In the genomic region with DNA sequence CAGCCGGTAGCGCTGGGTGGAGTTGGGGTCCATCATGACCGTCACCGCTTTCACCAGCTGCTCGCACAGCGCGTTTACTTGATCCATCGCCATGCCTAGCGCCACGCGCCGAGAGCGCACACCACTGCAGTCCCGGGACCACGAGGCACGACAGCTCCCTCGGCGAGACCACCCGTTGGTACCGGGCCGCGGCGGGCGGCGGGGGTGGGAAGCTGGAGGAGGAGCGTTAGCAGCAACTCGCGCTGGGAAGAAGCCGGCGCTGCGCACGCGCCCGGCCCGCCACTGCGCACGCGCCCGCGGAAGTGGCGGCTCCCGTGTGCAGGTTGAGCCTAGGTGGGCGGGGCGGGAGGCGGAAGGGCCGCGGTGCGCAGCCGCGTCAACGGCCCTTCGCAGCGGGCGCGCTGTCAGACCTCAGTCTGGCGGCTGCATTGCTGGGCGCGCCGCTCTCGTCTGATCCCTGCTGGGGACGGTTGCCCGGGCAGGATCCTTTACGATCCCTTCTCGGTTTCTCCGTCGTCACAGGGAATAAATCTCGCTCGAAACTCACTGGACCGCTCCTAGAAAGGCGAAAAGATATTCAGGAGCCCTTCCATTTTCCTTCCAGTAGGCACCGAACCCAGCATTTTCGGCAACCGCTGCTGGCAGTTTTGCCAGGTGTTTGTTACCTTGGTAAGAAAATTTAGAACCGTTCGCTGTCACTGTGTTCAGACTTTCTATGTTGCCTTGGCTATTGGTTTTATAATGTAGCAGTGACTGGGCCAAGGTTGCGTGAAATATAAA, we compare ENCODE assay signal across 8 cellular contexts. TPM values are rescaled to one million over a fixed set of nuclear protein-coding genes. Genes with fewer than 3 reads are reported as not detected.
DNase-seq lines count a peak whose midpoint lies in the region; ATAC-seq and TF ChIP-seq lines count a peak whose summit lies in the region.

TSS of gene POLH (plus strand) at position 414 of the 780 bp plus-strand sequence. CDS start 6,135 bp downstream, outside the sequence.
TSS of gene XPO5 (minus strand) at position 267 of the 780 bp plus-strand sequence. CDS start at position 93, 174 bp downstream.

- H3K36me3 ChIP-seq in Caco-2 (ENCODE audit: control insufficient read depth, insufficient read depth, low read length) (no peaks in the 10 kb centered on the region), HUES48 (ENCODE audit: control insufficient read depth, insufficient read depth, low read length) (peaks cover 26% of the 10 kb centered on the region), NT2/D1 (ENCODE audit: insufficient read depth, insufficient read length, low read length) (peaks cover 31% of the 10 kb centered on the region), endocrine pancreas (ENCODE audit: control insufficient read depth, insufficient read depth, low read length) (no peaks in the 10 kb centered on the region), mesendoderm (ENCODE audit: control insufficient read depth, insufficient read depth, low read length) (peaks cover 4% of the 10 kb centered on the region)

- peak within 1 kb of the TSS; percentile 90 for H3K23ac ChIP-seq in mesendoderm (ENCODE audit: low read length)

- H3K79me2 ChIP-seq in mesendoderm (ENCODE audit: control insufficient read depth, insufficient read depth, low read length), result peaks cover 28% of the 10 kb centered on the region

- peak within 1 kb of the TSS; percentile 85 for H3K9ac ChIP-seq in HUES48 (ENCODE audit: low read depth, low read length)
- peak within 1 kb of the TSS; percentile 98 for H3K9ac ChIP-seq in NT2/D1 (ENCODE audit: insufficient read length, low read depth)
- H3K9ac ChIP-seq in endocrine pancreas (ENCODE audit: control insufficient read depth, insufficient read depth, low read length), result peak within 1 kb of the TSS; percentile 94
- H3K9ac ChIP-seq in mesendoderm (ENCODE audit: low read length), result peak within 1 kb of the TSS; percentile 97

- peak within 1 kb of the TSS; percentile 98 for H3K27ac Mint-ChIP-seq in Caco-2 (ENCODE audit: unreplicated experiment)
- H3K27ac Mint-ChIP-seq in activated CD8-positive, alpha-beta memory T cell treated with anti-CD3 and anti-CD28 coated beads, Interleukin-2, amount 10 ng/mL, durations not matched to agents 7 days and 5 days, result peak within 1 kb of the TSS; percentile 92

- POLR2A ChIA-PET in Caco-2 (lab: Charles Lee), result interaction anchor here (0.5 to 1.6 kb wide), 4 partner anchors 29 to 829 kb away, joined by 4 to 12 read pairs (median 6); no protein-coding TSS in a partner anchor

- intact Hi-C loops in Caco-2 (cut with micrococcal nuclease; ENCODE audit: unreplicated experiment), result loop anchor here (2.0 kb wide), 1 partner anchor 53 kb away; the partner anchor contains the start of gene GTPBP2

- H3K36me3 Mint-ChIP-seq in Caco-2 (ENCODE audit: insufficient read depth, unreplicated experiment), result peaks cover 42% of the 10 kb centered on the region
- H3K36me3 Mint-ChIP-seq in activated CD8-positive, alpha-beta memory T cell treated with anti-CD3 and anti-CD28 coated beads, Interleukin-2, amount 10 ng/mL, durations not matched to agents 7 days and 5 days, result peaks cover 39% of the 10 kb centered on the region

- BruUV-seq in Caco-2 (replicated peaks; lab: Mats Ljungman, UMichigan), result no TSS peak

- CTCF ChIA-PET in Caco-2 (lab: Charles Lee), result interaction anchor here (0.6 kb wide), 1 partner anchor 149 kb away, joined by 3 read pairs; the partner anchor contains the start of gene ABCC10
- CTCF ChIA-PET in activated CD8-positive, alpha-beta memory T cell treated with anti-CD3 and anti-CD28 coated beads, Interleukin-2, amount 10 ng/mL, durations not matched to agents 7 days and 5 days (lab: Charles Lee), result interaction anchor here (1.0 to 2.1 kb wide), 4 partner anchors 31 to 59 kb away, joined by 3 to 6 read pairs (median 4); partner anchors contain the start of genes POLR1C and YIPF3

- H2AK5ac ChIP-seq in mesendoderm (ENCODE audit: low read length), result no peak within 1 kb of the TSS

- H3K4me1 ChIP-seq in Caco-2, result peaks cover 4% of the 10 kb centered on the region; the same call in 1 of the 2 replicates
- H3K4me1 ChIP-seq in HUES48 (ENCODE audit: control insufficient read depth, insufficient read depth, low read length), result no peaks in the 10 kb centered on the region; the same call in 1 of the 2 replicates
- no peaks in the 10 kb centered on the region for H3K4me1 ChIP-seq in NT2/D1 (ENCODE audit: insufficient read depth, insufficient read length)
- H3K4me1 ChIP-seq in endocrine pancreas (ENCODE audit: control insufficient read depth, insufficient read depth, low read length), result peaks cover 8% of the 10 kb centered on the region
- peaks cover 2% of the 10 kb centered on the region for H3K4me1 ChIP-seq in mesendoderm (ENCODE audit: control insufficient read depth, low read depth, low read length)

- no peak within 1 kb of the TSS for H2BK120ac ChIP-seq in mesendoderm (ENCODE audit: low read depth, low read length)

- DNase-seq in Caco-2, result peak; percentile 89 to 96
- peak; percentile 77 for DNase-seq in NT2/D1 (ENCODE audit: low read depth, low spot score)
- DNase-seq in activated CD8-positive, alpha-beta memory T cell treated with anti-CD3 and anti-CD28 coated beads, Interleukin-2, amount 10 ng/mL, durations not matched to agents 7 days and 5 days, result peak; percentile 94
- DNase-seq in mesendoderm, result peak; percentile 96
- DNase-seq in stimulated activated CD8-positive, alpha-beta memory T cell treated with anti-CD3 and anti-CD28 coated beads, Interleukin-12 subunit alpha, Interleukin-12 subunit beta, amount 100 ng/mL, for 4 hours (ENCODE audit: low read depth), result peak; percentile 87

- H3K9me3 Mint-ChIP-seq in Caco-2 (ENCODE audit: unreplicated experiment), result no peaks in the 10 kb centered on the region
- no peaks in the 10 kb centered on the region for H3K9me3 Mint-ChIP-seq in activated CD8-positive, alpha-beta memory T cell treated with anti-CD3 and anti-CD28 coated beads, Interleukin-2, amount 10 ng/mL, durations not matched to agents 7 days and 5 days (ENCODE audit: low read depth)

- peak within 1 kb of the TSS; percentile 98 for H3K4me2 ChIP-seq in mesendoderm (ENCODE audit: low read length)

- peak within 1 kb of the TSS; percentile 50 for H3K4ac ChIP-seq in mesendoderm (ENCODE audit: low read depth, low read length)

- H4K8ac ChIP-seq in mesendoderm (ENCODE audit: low read depth, low read length), result no peak within 1 kb of the TSS

- peak within 1 kb of the TSS; percentile 100 for H3K4me3 Mint-ChIP-seq in Caco-2 (ENCODE audit: unreplicated experiment)
- peak within 1 kb of the TSS; percentile 100 for H3K4me3 Mint-ChIP-seq in activated CD8-positive, alpha-beta memory T cell treated with anti-CD3 and anti-CD28 coated beads, Interleukin-2, amount 10 ng/mL, durations not matched to agents 7 days and 5 days

- H3K27ac ChIP-seq in HUES48 (ENCODE audit: low read depth, low read length), result peak within 1 kb of the TSS; percentile 82
- peak within 1 kb of the TSS; percentile 64 for H3K27ac ChIP-seq in mesendoderm (ENCODE audit: low read depth, low read length)

- H3K56ac ChIP-seq in mesendoderm (ENCODE audit: low read length), result peak within 1 kb of the TSS; percentile 100

- H4K5ac ChIP-seq in mesendoderm (ENCODE audit: low read length), result no peak within 1 kb of the TSS

- no peak within 1 kb of the TSS for H2BK15ac ChIP-seq in mesendoderm (replicated peaks; ENCODE audit: low read depth)

- H3K4me3 ChIP-seq in Caco-2 (ENCODE audit: low read depth, low read length) (peak within 1 kb of the TSS; percentile 100), HUES48 (ENCODE audit: low read depth, low read length) (peak within 1 kb of the TSS; percentile 100), NT2/D1 (ENCODE audit: insufficient read length, low read depth) (peak within 1 kb of the TSS; percentile 95), endocrine pancreas (ENCODE audit: control insufficient read depth, insufficient read depth, low read length) (peak within 1 kb of the TSS; percentile 91), mesendoderm (ENCODE audit: low read length) (peak within 1 kb of the TSS; percentile 94)

- WGBS in mesendoderm (ENCODE audit: extremely low coverage, insufficient coverage, low lambda C conversion rate), result no CpG with 5 or more reads among the region's 76 CpGs

- no peaks in the 10 kb centered on the region for H3K27me3 Mint-ChIP-seq in Caco-2 (ENCODE audit: insufficient read depth, unreplicated experiment)
- no peaks in the 10 kb centered on the region for H3K27me3 Mint-ChIP-seq in activated CD8-positive, alpha-beta memory T cell treated with anti-CD3 and anti-CD28 coated beads, Interleukin-2, amount 10 ng/mL, durations not matched to agents 7 days and 5 days

- peaks cover 12% of the 10 kb centered on the region for H3K79me1 ChIP-seq in mesendoderm (ENCODE audit: low read length)

- H3K27me3 ChIP-seq in Caco-2 (replicated peaks; ENCODE audit: control insufficient read depth, insufficient read depth, low read length) (no peaks in the 10 kb centered on the region), HUES48 (ENCODE audit: control insufficient read depth, insufficient read depth, low read length) (no peaks in the 10 kb centered on the region), NT2/D1 (ENCODE audit: insufficient read depth, insufficient read length) (no peaks in the 10 kb centered on the region), endocrine pancreas (ENCODE audit: control insufficient read depth, insufficient read depth, low read length) (no peaks in the 10 kb centered on the region), mesendoderm (ENCODE audit: insufficient read depth, low read length, poor library complexity) (no peaks in the 10 kb centered on the region)

- H3K9me3 ChIP-seq in Caco-2 (no peaks in the 10 kb centered on the region), HUES48 (ENCODE audit: control insufficient read depth, insufficient read depth, low read length) (peaks cover 3% of the 10 kb centered on the region; the same call in 1 of the 2 replicates), NT2/D1 (ENCODE audit: insufficient read depth, low read length) (no peaks in the 10 kb centered on the region), endocrine pancreas (ENCODE audit: control insufficient read depth, low read length) (no peaks in the 10 kb centered on the region)

- H3K18ac ChIP-seq in mesendoderm (ENCODE audit: low read length), result peak within 1 kb of the TSS; percentile 46

- peak; percentile 83 for ATAC-seq in GM21390 (IDR thresholded peaks at IDR 0.05; ENCODE audit: unreplicated experiment)
- ATAC-seq in activated CD8-positive, alpha-beta memory T cell treated with anti-CD3 and anti-CD28 coated beads, Interleukin-2, amount 10 ng/mL, durations not matched to agents 7 days and 5 days, result peak; percentile 92

- peak in 1 of 2 experiments; percentile 21 for TF ChIP-seq CTCF in Caco-2 (IDR thresholded peaks at IDR 0.05; ENCODE audit: insufficient read depth in 1 of 2, low read depth in 1 of 2, low read length in 1 of 2, severe bottlenecking in 1 of 2, unreplicated experiment in 1 of 2)

- peaks cover 16% of the 10 kb centered on the region for H3K4me1 Mint-ChIP-seq in Caco-2 (ENCODE audit: low read depth, unreplicated experiment)
- peaks cover 55% of the 10 kb centered on the region for H3K4me1 Mint-ChIP-seq in activated CD8-positive, alpha-beta memory T cell treated with anti-CD3 and anti-CD28 coated beads, Interleukin-2, amount 10 ng/mL, durations not matched to agents 7 days and 5 days

- peak within 1 kb of the TSS; percentile 73 for H2BK5ac ChIP-seq in mesendoderm (ENCODE audit: low read length)

RNA-seq across cellular contexts. Expression of gene POLH, which starts in this region (rescaled TPM):
- total RNA-seq in Caco-2 (2022), result 12.3 and 14.2 TPM in 2 replicates
- total RNA-seq in activated CD8-positive, alpha-beta memory T cell treated with anti-CD3 and anti-CD28 coated beads, Interleukin-2, amount 10 ng/mL, durations not matched to agents 7 days and 5 days, result 10 to 100 TPM; 65.4 to 91.4 TPM
- polyA plus RNA-seq in mesendoderm (2013, experiment 1 of 2), result 1.9 TPM
- 2.1 TPM for polyA plus RNA-seq in mesendoderm (2013, experiment 2 of 2)

RNA-seq across cellular contexts. Expression of gene XPO5, which starts in this region (rescaled TPM):
- 79.3 and 93.4 TPM in 2 replicates for total RNA-seq in Caco-2 (2022)
- 100 to 1,000 TPM in 1 of 2 experiments, 10 to 100 TPM in 1; 83.2 to 105 TPM for total RNA-seq in activated CD8-positive, alpha-beta memory T cell treated with anti-CD3 and anti-CD28 coated beads, Interleukin-2, amount 10 ng/mL, durations not matched to agents 7 days and 5 days
- 52.2 TPM for polyA plus RNA-seq in mesendoderm (2013, experiment 1 of 2)
- 47.9 TPM for polyA plus RNA-seq in mesendoderm (2013, experiment 2 of 2)

Comparison
In these comparisons a context has a peak if more than half of its experiments do, and no peak if none do; other contexts are left out.
1. Peak in every context shown above with its lines: DNase-seq, ATAC-seq, H3K4me3 ChIP-seq and H3K27ac ChIP-seq.